Comparison of ENCODE assay signal across 1 cellular context in the genomic region with DNA sequence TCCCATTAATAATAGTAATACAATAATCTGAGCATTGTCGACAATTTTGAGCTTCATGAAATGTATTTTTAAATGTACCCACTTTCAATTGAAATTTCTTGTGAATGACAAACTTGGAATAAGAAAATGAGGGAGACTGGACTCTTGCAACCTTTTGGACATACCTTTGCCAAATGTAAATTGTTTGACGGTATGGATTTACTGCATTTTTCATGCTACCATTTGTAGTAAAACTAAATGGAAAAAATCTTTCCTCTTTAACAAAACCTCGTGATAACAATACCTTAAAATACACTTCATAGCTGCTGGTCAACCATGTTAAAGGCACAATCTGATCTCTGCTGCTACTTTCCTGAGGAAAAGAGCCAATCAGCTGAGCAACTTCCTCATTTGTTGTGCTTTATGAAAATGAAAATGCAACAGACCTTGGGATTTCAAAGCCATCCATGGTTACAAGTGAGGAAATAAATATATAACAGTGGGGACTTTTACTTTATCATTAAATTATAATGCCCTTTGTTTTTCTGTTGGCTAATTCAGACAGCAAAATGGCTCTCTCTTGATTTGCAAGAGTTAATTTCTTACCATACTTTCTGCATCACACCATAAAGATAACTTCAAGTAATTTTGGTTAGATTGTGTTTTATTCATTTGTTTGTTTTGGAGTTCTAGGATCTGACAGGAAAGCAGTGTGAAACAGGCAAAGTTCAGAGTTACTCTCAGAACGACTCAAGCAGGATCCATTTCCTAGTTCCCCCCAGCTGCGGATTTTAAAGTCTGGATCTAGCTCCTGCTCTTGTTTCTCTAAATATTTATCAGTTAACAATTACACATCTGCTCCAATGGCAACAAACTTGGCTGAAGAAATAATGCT.
TF ChIP-seq lines count a peak whose summit lies in the region.

No MANE protein-coding gene starts in this region.

TF ChIP-seq in HepG2, 621 proteins besides CTCF, POLR2A, EP300 and RAD21 (continued from another document):
- TF ChIP-seq ZNF784 (CRISPR knock-in tag; IDR thresholded peaks at IDR 0.05; ENCODE audit: borderline replicate concordance) (no peak), RBFOX2 (IDR thresholded peaks at IDR 0.05; ENCODE audit: low read depth, low read length) (peak; percentile 47), ZNF7 (CRISPR knock-in tag; IDR thresholded peaks at IDR 0.05) (peak; percentile 78; the same call in 1 of the 2 replicates), CREB1 (IDR thresholded peaks at IDR 0.05) (no peak), CREB1 (CRISPR knock-in tag; IDR thresholded peaks at IDR 0.05) (0 out of 2 replicates have a peak, but pooled peaks have one; percentile 4), ELF3 (CRISPR knock-in tag; IDR thresholded peaks at IDR 0.05) (0 out of 2 replicates have a peak, but pooled peaks have one; percentile 10), TFAP4 (IDR thresholded peaks at IDR 0.05; ENCODE audit: borderline replicate concordance, low read depth) (0 out of 2 replicates have a peak, but pooled peaks have one; percentile 27), GABPA (IDR thresholded peaks at IDR 0.05; ENCODE audit: low read depth, low read length) (no peak), GABPA (CRISPR knock-in tag; IDR thresholded peaks at IDR 0.05; ENCODE audit: low read depth) (0 out of 2 replicates have a peak, but pooled peaks have one; percentile 17)
